Comparison of ENCODE assay signal across 16 cellular contexts in genomic region chr5:150333400-150333799, GRCh38. TPM values are rescaled to one million over a fixed set of nuclear protein-coding genes. Genes with fewer than 3 reads are reported as not detected.
DNase-seq lines count a peak whose midpoint lies in the region; ATAC-seq lines count a peak whose summit lies in the region.
"Had no signal": no experiment of that assay in that cellular context is flagged by ENCODE, and none has a peak within 500 bp of the region (broad histone marks: within the 10 kb centered on the region; RNA-seq: fewer than 3 reads in every experiment).

No MANE protein-coding gene starts in this region.

- H3K27ac ChIP-seq in angular gyrus (ENCODE audit: low read depth, low read length) (peak overlapping the region; percentile 74), substantia nigra (ENCODE audit: low read depth, low read length, poor library complexity, severe bottlenecking) (peak overlapping the region; percentile 94)
- H3K27ac ChIP-seq: BLaER1 treated with 17β-estradiol and CSF1 and Interleukin-3, amounts not matched to agents 10 nM and 100 nM; GM23248 had no signal

- DNase-seq in globus pallidus (ENCODE audit: low spot score) (peak; percentile 88), medulla oblongata (ENCODE audit: extremely low spot score) (peak; percentile 82), substantia nigra (lab: John Stamatoyannopoulos, UW) (peak in 26 of 49 donors; percentile 12 to 71 (median 30)), HT-29 (ENCODE audit: low spot score) (no peak), LoVo (ENCODE audit: low spot score) (no peak)
- DNase-seq in activated CD8-positive, alpha-beta memory T cell treated with anti-CD3 and anti-CD28 coated beads, Interleukin-2, amount 10 ng/mL, durations not matched to agents 7 days and 5 days = no peak
- DNase-seq in activated CD8-positive, alpha-beta T cell treated with anti-CD3 and anti-CD28 coated beads, Interleukin-2, amount 10 ng/mL, durations not matched to agents 7 days and 5 days = no peak
- DNase-seq: 8988T; AML-193; Calu3; CD4-positive, CD25-positive, alpha-beta regulatory T cell; DMS 273 treated with DMSO at 0.1 percent for 48 hours; GM23248; H7 had no signal

- H3K9me3 Mint-ChIP-seq in activated CD8-positive, alpha-beta memory T cell treated with anti-CD3 and anti-CD28 coated beads, Interleukin-2, amount 10 ng/mL, durations not matched to agents 7 days and 5 days (ENCODE audit: low read depth) = no peaks in the 10 kb centered on the region
- H3K9me3 Mint-ChIP-seq in activated CD8-positive, alpha-beta T cell treated with anti-CD3 and anti-CD28 coated beads, Interleukin-2, amount 10 ng/mL, durations not matched to agents 7 days and 5 days (ENCODE audit: insufficient read depth) = no peaks in the 10 kb centered on the region
- H3K9me3 Mint-ChIP-seq: CD4-positive, CD25-positive, alpha-beta regulatory T cell had no signal

- CTCF ChIA-PET in activated CD8-positive, alpha-beta memory T cell treated with anti-CD3 and anti-CD28 coated beads, Interleukin-2, amount 10 ng/mL, durations not matched to agents 7 days and 5 days (lab: Charles Lee) = interaction anchor here (1.3 to 1.4 kb wide), 2 partner anchors 16 to 18 kb away, joined by 3 read pairs; no protein-coding TSS in a partner anchor
- CTCF ChIA-PET in activated CD8-positive, alpha-beta T cell treated with anti-CD3 and anti-CD28 coated beads, Interleukin-2, amount 10 ng/mL, durations not matched to agents 7 days and 5 days (lab: Charles Lee) = interaction anchor here (2.5 kb wide), 1 partner anchor 17 kb away, joined by 11 read pairs; no protein-coding TSS in a partner anchor

- no peak for ATAC-seq in activated CD8-positive, alpha-beta memory T cell treated with anti-CD3 and anti-CD28 coated beads, Interleukin-2, amount 10 ng/mL, durations not matched to agents 7 days and 5 days
- no peak for ATAC-seq in activated CD8-positive, alpha-beta T cell treated with anti-CD3 and anti-CD28 coated beads, Interleukin-2, amount 10 ng/mL, durations not matched to agents 7 days and 5 days

- no peak overlapping the region for H3K27ac Mint-ChIP-seq in activated CD8-positive, alpha-beta memory T cell treated with anti-CD3 and anti-CD28 coated beads, Interleukin-2, amount 10 ng/mL, durations not matched to agents 7 days and 5 days
- no peak overlapping the region for H3K27ac Mint-ChIP-seq in activated CD8-positive, alpha-beta T cell treated with anti-CD3 and anti-CD28 coated beads, Interleukin-2, amount 10 ng/mL, durations not matched to agents 7 days and 5 days
- H3K27ac Mint-ChIP-seq: CD4-positive, CD25-positive, alpha-beta regulatory T cell had no signal

- H3K27me3 Mint-ChIP-seq in activated CD8-positive, alpha-beta memory T cell treated with anti-CD3 and anti-CD28 coated beads, Interleukin-2, amount 10 ng/mL, durations not matched to agents 7 days and 5 days = peaks cover 17% of the 10 kb centered on the region
- H3K27me3 Mint-ChIP-seq in activated CD8-positive, alpha-beta T cell treated with anti-CD3 and anti-CD28 coated beads, Interleukin-2, amount 10 ng/mL, durations not matched to agents 7 days and 5 days (ENCODE audit: low read depth) = peaks cover 15% of the 10 kb centered on the region

- no peaks in the 10 kb centered on the region for H3K36me3 Mint-ChIP-seq in activated CD8-positive, alpha-beta memory T cell treated with anti-CD3 and anti-CD28 coated beads, Interleukin-2, amount 10 ng/mL, durations not matched to agents 7 days and 5 days
- no peaks in the 10 kb centered on the region for H3K36me3 Mint-ChIP-seq in activated CD8-positive, alpha-beta T cell treated with anti-CD3 and anti-CD28 coated beads, Interleukin-2, amount 10 ng/mL, durations not matched to agents 7 days and 5 days (ENCODE audit: low read depth)

- POLR2A ChIA-PET in activated CD8-positive, alpha-beta T cell treated with anti-CD3 and anti-CD28 coated beads, Interleukin-2, amount 10 ng/mL, durations not matched to agents 7 days and 5 days (lab: Charles Lee) = no interaction called here

- H3K4me3 Mint-ChIP-seq in activated CD8-positive, alpha-beta memory T cell treated with anti-CD3 and anti-CD28 coated beads, Interleukin-2, amount 10 ng/mL, durations not matched to agents 7 days and 5 days = no peak overlapping the region
- no peak overlapping the region for H3K4me3 Mint-ChIP-seq in activated CD8-positive, alpha-beta T cell treated with anti-CD3 and anti-CD28 coated beads, Interleukin-2, amount 10 ng/mL, durations not matched to agents 7 days and 5 days
- H3K4me3 Mint-ChIP-seq: CD4-positive, CD25-positive, alpha-beta regulatory T cell had no signal

- no peaks in the 10 kb centered on the region for H3K4me1 Mint-ChIP-seq in activated CD8-positive, alpha-beta memory T cell treated with anti-CD3 and anti-CD28 coated beads, Interleukin-2, amount 10 ng/mL, durations not matched to agents 7 days and 5 days
- H3K4me1 Mint-ChIP-seq in activated CD8-positive, alpha-beta T cell treated with anti-CD3 and anti-CD28 coated beads, Interleukin-2, amount 10 ng/mL, durations not matched to agents 7 days and 5 days (ENCODE audit: low read depth) = peaks cover 4% of the 10 kb centered on the region
- H3K4me1 Mint-ChIP-seq: CD4-positive, CD25-positive, alpha-beta regulatory T cell had no signal

RNA-seq across cellular contexts. Expression of gene TCOF1, which starts 24.1 kb away (rescaled TPM):
- total RNA-seq in activated CD8-positive, alpha-beta memory T cell treated with anti-CD3 and anti-CD28 coated beads, Interleukin-2, amount 10 ng/mL, durations not matched to agents 7 days and 5 days = 10 to 100 TPM; 95.3 to 96.9 TPM
- 83.9 and 85.7 TPM in 2 replicates for total RNA-seq in HT-29 (2014; rRNA removed; shearing (Covaris generic))
- 10 to 100 TPM; 79.0 to 81.3 TPM for total RNA-seq in activated CD8-positive, alpha-beta T cell treated with anti-CD3 and anti-CD28 coated beads, Interleukin-2, amount 10 ng/mL, durations not matched to agents 7 days and 5 days

RNA-seq across cellular contexts. Expression of gene ARSI, which starts 30.7 kb away (rescaled TPM):
- total RNA-seq in activated CD8-positive, alpha-beta memory T cell treated with anti-CD3 and anti-CD28 coated beads, Interleukin-2, amount 10 ng/mL, durations not matched to agents 7 days and 5 days = not detected
- not detected in 2 replicates for total RNA-seq in HT-29 (2014; rRNA removed; shearing (Covaris generic))
- total RNA-seq in activated CD8-positive, alpha-beta T cell treated with anti-CD3 and anti-CD28 coated beads, Interleukin-2, amount 10 ng/mL, durations not matched to agents 7 days and 5 days = not detected
- total RNA-seq: CD4-positive, CD25-positive, alpha-beta regulatory T cell had no signal

RNA-seq across cellular contexts. Expression of gene CAMK2A, which starts 43.8 kb away (rescaled TPM):
- total RNA-seq in activated CD8-positive, alpha-beta memory T cell treated with anti-CD3 and anti-CD28 coated beads, Interleukin-2, amount 10 ng/mL, durations not matched to agents 7 days and 5 days = not detected
- not detected in 2 replicates for total RNA-seq in HT-29 (2014; rRNA removed; shearing (Covaris generic))
- total RNA-seq in activated CD8-positive, alpha-beta T cell treated with anti-CD3 and anti-CD28 coated beads, Interleukin-2, amount 10 ng/mL, durations not matched to agents 7 days and 5 days = not detected
- total RNA-seq: Calu3; CD4-positive, CD25-positive, alpha-beta regulatory T cell had no signal

Comparison
In these comparisons a context has a peak if more than half of its experiments do, and no peak if none do; other contexts are left out.
1. DNase-seq: peak in globus pallidus (single experiment), medulla oblongata (single experiment) and substantia nigra (26 of 49); none in activated CD8-positive, alpha-beta memory T cell treated with anti-CD3 and anti-CD28 coated beads, Interleukin-2, amount 10 ng/mL, durations not matched to agents 7 days and 5 days (single experiment), HT-29 (single experiment), activated CD8-positive, alpha-beta T cell treated with anti-CD3 and anti-CD28 coated beads, Interleukin-2, amount 10 ng/mL, durations not matched to agents 7 days and 5 days (single experiment) and LoVo (single experiment).